ENCODE assay signal across 20 cellular contexts in genomic region chr19:54709549-54709948, GRCh38. TPM values are rescaled to one million over a fixed set of nuclear protein-coding genes. Genes with fewer than 3 reads are reported as not detected.
"Had no signal": no experiment of that assay in that cellular context is flagged by ENCODE, and none has a peak within 500 bp of the region (broad histone marks: within the 10 kb centered on the region; RNA-seq: fewer than 3 reads in every experiment).

No MANE protein-coding gene starts in this region.

RNA-seq across cellular contexts. Expression of gene KIR3DL3, which starts 14.7 kb away (rescaled TPM):
- total RNA-seq: activated naive CD4-positive, alpha-beta T cell treated with anti-CD3 and anti-CD28 coated beads for 36 hours; activated naive CD4-positive, alpha-beta T cell treated with anti-CD3 and anti-CD28 coated beads, Interleukin-2, amount 50 U/mL, for 72 hours; activated naive CD8-positive, alpha-beta T cell treated with anti-CD3 and anti-CD28 coated beads for 36 hours; activated naive CD8-positive, alpha-beta T cell treated with anti-CD3 and anti-CD28 coated beads, Interleukin-2, amount 10 ng/mL, durations not matched to agents 7 days and 5 days; activated T-cell treated with anti-CD3 and anti-CD28 coated beads, Interleukin-2, amount 50 U/mL, for 4 hours; activated T-cell treated with anti-CD3 and anti-CD28 coated beads, Interleukin-2, amount 50 U/mL, for 72 hours; activated T-helper 1 cell treated with anti-CD3 and anti-CD28 coated beads, Interleukin-12 subunit alpha, Interleukin-12 subunit beta, Interleukin-2, Interleukin-4 antibody, amounts not matched to agents 30 ng/mL and 10 ng/mL and 1 ng/mL, durations not matched to agents 14 hours and 24 hours and 36 hours; activated T-helper 17 cell treated with anti-CD3 and anti-CD28 coated beads, Interleukin-2, amount 50 U/mL, for 72 hours; activated T-helper 2 cell treated with anti-CD3 and anti-CD28 coated beads, Interferon-gamma antibody, Interleukin-2, Interleukin-4, amounts not matched to agents 10 μg/mL and 5 μg/mL and 100 μg/mL, durations not matched to agents 14 hours and 24 hours and 36 hours; adrenal gland; aorta; ascending aorta; astrocyte; body of pancreas; breast epithelium; bronchial epithelial cell; cardiac muscle cell; cardiac septum; cerebellum had no signal
- polyA plus RNA-seq: adipose tissue, adrenal gland, aorta, cardiac muscle cell had no signal

RNA-seq across cellular contexts. Expression of gene KIR2DL3, which starts 28.8 kb away (rescaled TPM):
- total RNA-seq: activated naive CD4-positive, alpha-beta T cell treated with anti-CD3 and anti-CD28 coated beads for 36 hours; activated naive CD8-positive, alpha-beta T cell treated with anti-CD3 and anti-CD28 coated beads for 36 hours; activated T-cell treated with anti-CD3 and anti-CD28 coated beads, Interleukin-2, amount 50 U/mL, for 72 hours; activated T-helper 1 cell treated with anti-CD3 and anti-CD28 coated beads, Interleukin-12 subunit alpha, Interleukin-12 subunit beta, Interleukin-2, Interleukin-4 antibody, amounts not matched to agents 30 ng/mL and 10 ng/mL and 1 ng/mL, durations not matched to agents 14 hours and 24 hours and 36 hours; activated T-helper 17 cell treated with anti-CD3 and anti-CD28 coated beads, Interleukin-2, amount 50 U/mL, for 72 hours; activated T-helper 2 cell treated with anti-CD3 and anti-CD28 coated beads, Interferon-gamma antibody, Interleukin-2, Interleukin-4, amounts not matched to agents 10 μg/mL and 5 μg/mL and 100 μg/mL, durations not matched to agents 14 hours and 24 hours and 36 hours; aorta; ascending aorta; astrocyte; body of pancreas; breast epithelium; bronchial epithelial cell; cardiac muscle cell; cardiac septum; cerebellum had no signal
- polyA plus RNA-seq: aorta, cardiac muscle cell had no signal

RNA-seq across cellular contexts. Expression of gene LILRB4, which starts 46.8 kb away (rescaled TPM):
- total RNA-seq: activated naive CD4-positive, alpha-beta T cell treated with anti-CD3 and anti-CD28 coated beads for 36 hours; activated naive CD4-positive, alpha-beta T cell treated with anti-CD3 and anti-CD28 coated beads, Interleukin-2, amount 50 U/mL, for 72 hours; activated naive CD8-positive, alpha-beta T cell treated with anti-CD3 and anti-CD28 coated beads for 36 hours; activated T-cell treated with anti-CD3 and anti-CD28 coated beads, Interleukin-2, amount 50 U/mL, for 72 hours; activated T-helper 1 cell treated with anti-CD3 and anti-CD28 coated beads, Interleukin-12 subunit alpha, Interleukin-12 subunit beta, Interleukin-2, Interleukin-4 antibody, amounts not matched to agents 30 ng/mL and 10 ng/mL and 1 ng/mL, durations not matched to agents 14 hours and 24 hours and 36 hours; activated T-helper 17 cell treated with anti-CD3 and anti-CD28 coated beads, Interleukin-2, amount 50 U/mL, for 72 hours; astrocyte; bronchial epithelial cell; cardiac muscle cell had no signal
- polyA plus RNA-seq: cardiac muscle cell had no signal
